In genomic region chr7:90188281-90188680, GRCh38 we compare ENCODE assay signal across 10 cellular contexts.
DNase-seq lines count a peak whose midpoint lies in the region; ATAC-seq lines count a peak whose summit lies in the region.
"Had no signal": no experiment of that assay in that cellular context is flagged by ENCODE, and none has a peak within 500 bp of the region (broad histone marks: within the 10 kb centered on the region; RNA-seq: fewer than 3 reads in every experiment).

No MANE protein-coding gene starts in this region.

- DNase-seq in SK-N-MC (ENCODE audit: low read depth, low spot score) = no peak
- DNase-seq in activated CD4-positive, alpha-beta T cell treated with anti-CD3 and anti-CD28 coated beads for 48 hours = no peak
- no peak for DNase-seq in NCI-H2171 treated with DMSO at 0.1 percent for 48 hours (lab: John Stamatoyannopoulos, UW)
- DNase-seq in effector CD8-positive, alpha-beta T cell (lab: John Stamatoyannopoulos, UW) = no peak
- no peak for DNase-seq in SIG-M5 (lab: John Stamatoyannopoulos, UW)
- DNase-seq: AML-193, heart left ventricle had no signal

- H3K4me3 ChIP-seq in SK-N-MC = no peak overlapping the region
- H3K4me3 ChIP-seq: heart left ventricle had no signal

- peak overlapping the region; percentile 50; the same call in 1 of the 2 replicates for H3K27ac ChIP-seq in SK-N-MC
- H3K27ac ChIP-seq: heart left ventricle had no signal

- peak; percentile 94 for ATAC-seq in GM18502 (IDR thresholded peaks at IDR 0.05; ENCODE audit: poor library complexity, unreplicated experiment)
- ATAC-seq in GM21423 (IDR thresholded peaks at IDR 0.05; ENCODE audit: unreplicated experiment) = peak; percentile 99
- ATAC-seq in HG03095 (IDR thresholded peaks at IDR 0.05; ENCODE audit: unreplicated experiment) = peak; percentile 92
- ATAC-seq: heart left ventricle had no signal

- H3K9ac ChIP-seq in SK-N-MC (ENCODE audit: insufficient read length) = no peak overlapping the region

- peaks cover 5% of the 10 kb centered on the region; the same call in 1 of the 2 replicates for H3K36me3 ChIP-seq in SK-N-MC (ENCODE audit: insufficient read depth, low read length)
- H3K36me3 ChIP-seq: heart left ventricle had no signal

- H3K9me3 ChIP-seq in SK-N-MC (ENCODE audit: low read depth, low read length) = 0 out of 2 replicates have a peak, but pooled peaks cover 13% of the 10 kb centered on the region
